ENCODE assay signal across 19 cellular contexts in genomic region chr9:108973876-108974275, GRCh38.
"Had no signal": no experiment of that assay in that cellular context is flagged by ENCODE, and none has a peak within 500 bp of the region (broad histone marks: within the 10 kb centered on the region; RNA-seq: fewer than 3 reads in every experiment).

No MANE protein-coding gene starts in this region.

- DNase-seq: activated CD4-positive, alpha-beta T cell treated with anti-CD3 and anti-CD28 coated beads, Interleukin-2, amount 50 U/mL, for 1 hour; activated naive CD4-positive, alpha-beta T cell treated with anti-CD3 and anti-CD28 coated beads for 36 hours; activated naive CD8-positive, alpha-beta T cell treated with anti-CD3 and anti-CD28 coated beads, Interleukin-2, amount 50 U/mL, for 24 hours; central memory CD4-positive, alpha-beta T cell; cortex of kidney; effector CD4-positive, alpha-beta T cell; esophagus squamous epithelium; foreskin melanocyte; islet precursor cell; left lung; mesenchymal stem cell; nucleus accumbens; sigmoid colon; stimulated activated CD4-positive, alpha-beta T cell treated with anti-CD3 and anti-CD28 coated beads, Interleukin-12 subunit alpha, Interleukin-12 subunit beta, amount 100 ng/mL, for 4 hours; stimulated activated CD4-positive, alpha-beta T cell treated with anti-CD3 and anti-CD28 coated beads, Interleukin-2, amount 100 ng/mL, for 24 hours; thyroid gland had no signal

- H3K36me3 ChIP-seq: prostate gland had no signal

- H3K27me3 ChIP-seq: esophagus squamous epithelium, left lung, sigmoid colon, thyroid gland had no signal

- H3K27ac ChIP-seq: esophagus squamous epithelium, left lung, prostate gland, thyroid gland had no signal

- H3K4me1 ChIP-seq: prostate gland had no signal

- H3K4me3 ChIP-seq: esophagus squamous epithelium, left lung, prostate gland, sigmoid colon, thyroid gland had no signal

- ATAC-seq: activated naive CD8-positive, alpha-beta T cell treated with anti-CD3 and anti-CD28 coated beads, Interleukin-2, amount 50 U/mL, for 24 hours; activated T-helper 17 cell treated with anti-CD3 and anti-CD28 coated beads, Interleukin-2, amount 50 U/mL, for 72 hours; left lung; natural killer cell treated with Interleukin-12 subunit alpha and Interleukin-12 subunit beta and Interleukin-15 and Interleukin-18, amount 100 ng/mL, for 72 hours had no signal

- H3K9me3 ChIP-seq: esophagus squamous epithelium, left lung, prostate gland, sigmoid colon, thyroid gland had no signal
